Comparison of ENCODE assay signal across 8 cellular contexts in genomic region chr2:55419236-55419513, GRCh38. TPM values are rescaled to one million over a fixed set of nuclear protein-coding genes. Genes with fewer than 3 reads are reported as not detected.
DNase-seq lines count a peak whose midpoint lies in the region; ATAC-seq and TF ChIP-seq lines count a peak whose summit lies in the region.

No MANE protein-coding gene starts in this region.

- no peaks in the 10 kb centered on the region for H4K20me1 ChIP-seq in DND-41 (ENCODE audit: insufficient read depth, low read length)

- H3K4me1 ChIP-seq in DND-41 (ENCODE audit: insufficient read depth, low read length) (peaks cover 40% of the 10 kb centered on the region), endocrine pancreas (ENCODE audit: control insufficient read depth, insufficient read depth, low read length) (peaks cover 6% of the 10 kb centered on the region), mononuclear cell (ENCODE audit: insufficient read depth, low read length) (peaks cover 38% of the 10 kb centered on the region), tibial nerve (peaks cover 0 to 34% (median 2%) of the 10 kb centered on the region in 4 donors)

- H2AFZ ChIP-seq in DND-41 (ENCODE audit: low read depth, low read length) = peak overlapping the region; percentile 90

- H3K4me2 ChIP-seq in DND-41 (ENCODE audit: insufficient read depth, low read length) = peak overlapping the region; percentile 79

- peak overlapping the region; percentile 60 to 76 for H3K4me3 ChIP-seq in DND-41 (ENCODE audit: low read depth in 1 of 2, low read length in 2 of 2)
- H3K4me3 ChIP-seq in endocrine pancreas (ENCODE audit: control insufficient read depth, insufficient read depth, low read length) = peak overlapping the region; percentile 96
- H3K4me3 ChIP-seq in mononuclear cell (ENCODE audit: low read length) = peak overlapping the region; percentile 90
- H3K4me3 ChIP-seq in tibial nerve = peak overlapping the region; percentile 64 to 98 (median 80)

- DNase-seq in DND-41 (peak; percentile 49), SW480 (ENCODE audit: low spot score) (peak; percentile 65), tibial nerve (ENCODE audit: low spot score in 2 of 2) (peak in 1 of 2 donors; percentile 20), retina (no peak)

- peak overlapping the region; percentile 86 for H3K9ac ChIP-seq in DND-41 (ENCODE audit: low read depth, low read length)
- H3K9ac ChIP-seq in endocrine pancreas (ENCODE audit: control insufficient read depth, insufficient read depth, low read length) = peak overlapping the region; percentile 98

- H3K36me3 ChIP-seq in DND-41 (ENCODE audit: insufficient read depth, low read length) (peaks cover 14% of the 10 kb centered on the region; the same call in 1 of the 2 replicates), endocrine pancreas (ENCODE audit: control insufficient read depth, insufficient read depth, low read length) (no peaks in the 10 kb centered on the region), tibial nerve (no peaks in the 10 kb centered on the region)

- H3K27ac ChIP-seq in DND-41 (ENCODE audit: low read length) (peak overlapping the region; percentile 98), tibial nerve (peak overlapping the region; percentile 67 to 94 (median 90))

- ATAC-seq in DND-41 (ENCODE audit: insufficient read depth, low read depth) = peak; percentile 8
- ATAC-seq in HG02981 (IDR thresholded peaks at IDR 0.05; ENCODE audit: unreplicated experiment) = peak; percentile 7
- ATAC-seq in GM19324 (IDR thresholded peaks at IDR 0.05; ENCODE audit: low FRiP score, unreplicated experiment) = no peak

- no peak for TF ChIP-seq CTCF in DND-41 (IDR thresholded peaks at IDR 0.05; ENCODE audit: borderline replicate concordance, extremely low read depth, low read length, poor library complexity, severe bottlenecking)
- TF ChIP-seq CTCF in tibial nerve (IDR thresholded peaks at IDR 0.05) = no peak

- peaks cover 54% of the 10 kb centered on the region for H3K79me2 ChIP-seq in DND-41 (ENCODE audit: insufficient read depth, low read length)

- no peaks in the 10 kb centered on the region for H3K9me3 ChIP-seq in DND-41 (ENCODE audit: insufficient read depth, low read length, severe bottlenecking)
- no peaks in the 10 kb centered on the region for H3K9me3 ChIP-seq in endocrine pancreas (ENCODE audit: control insufficient read depth, low read length)
- H3K9me3 ChIP-seq in mononuclear cell (ENCODE audit: low read depth, low read length) = no peaks in the 10 kb centered on the region
- no peaks in the 10 kb centered on the region for H3K9me3 ChIP-seq in tibial nerve

- TF ChIP-seq EP300 in tibial nerve (IDR thresholded peaks at IDR 0.05) = no peak

- TF ChIP-seq POLR2A in tibial nerve (IDR thresholded peaks at IDR 0.05) = no peak

- 0% methylated on average over 14 of the region's 14 CpGs for WGBS in tibial nerve, 2 donors

- H3K27me3 ChIP-seq in DND-41 (ENCODE audit: insufficient read depth, low read length, poor library complexity) (no peaks in the 10 kb centered on the region), endocrine pancreas (ENCODE audit: control insufficient read depth, insufficient read depth, low read length) (no peaks in the 10 kb centered on the region), mononuclear cell (ENCODE audit: insufficient read depth, low read length) (no peaks in the 10 kb centered on the region), tibial nerve (no peaks in the 10 kb centered on the region)

RNA-seq across cellular contexts. Expression of gene CCDC88A, which starts 0.5 kb away (rescaled TPM):
- total RNA-seq in mononuclear cell = 50.3 TPM
- 10 to 100 TPM; 41.0 to 64.7 (median 57.5) TPM for total RNA-seq in tibial nerve
